ENCODE assay signal across 1 cellular context in genomic region chr2:134906726-134907125, GRCh38.
TF ChIP-seq lines count a peak whose summit lies in the region.

No MANE protein-coding gene starts in this region.

TF ChIP-seq in K562, 482 proteins besides CTCF, POLR2A, EP300 and RAD21:
- TF ChIP-seq, protein P1, sequence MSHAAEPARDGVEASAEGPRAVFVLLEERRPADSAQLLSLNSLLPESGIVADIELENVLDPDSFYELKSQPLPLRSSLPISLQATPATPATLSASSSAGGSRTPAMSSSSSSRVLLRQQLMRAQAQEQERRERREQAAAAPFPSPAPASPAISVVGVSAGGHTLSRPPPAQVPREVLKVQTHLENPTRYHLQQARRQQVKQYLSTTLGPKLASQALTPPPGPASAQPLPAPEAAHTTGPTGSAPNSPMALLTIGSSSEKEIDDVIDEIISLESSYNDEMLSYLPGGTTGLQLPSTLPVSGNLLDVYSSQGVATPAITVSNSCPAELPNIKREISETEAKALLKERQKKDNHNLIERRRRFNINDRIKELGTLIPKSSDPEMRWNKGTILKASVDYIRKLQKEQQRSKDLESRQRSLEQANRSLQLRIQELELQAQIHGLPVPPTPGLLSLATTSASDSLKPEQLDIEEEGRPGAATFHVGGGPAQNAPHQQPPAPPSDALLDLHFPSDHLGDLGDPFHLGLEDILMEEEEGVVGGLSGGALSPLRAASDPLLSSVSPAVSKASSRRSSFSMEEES (CRISPR knock-in tag; IDR thresholded peaks at IDR 0.05) = peak; percentile 32
- no peak for TF ChIP-seq FOXM1 (IDR thresholded peaks at IDR 0.05; ENCODE audit: low read depth)
- TF ChIP-seq FOXM1 (CRISPR knock-in tag; IDR thresholded peaks at IDR 0.05; ENCODE audit: low read depth) = no peak
- TF ChIP-seq ARID2 (IDR thresholded peaks at IDR 0.05) = no peak
- no peak for TF ChIP-seq DACH1 (IDR thresholded peaks at IDR 0.05; ENCODE audit: partially characterized antibody)
